16 cellular contexts compared by ENCODE assay signal in the genomic region with DNA sequence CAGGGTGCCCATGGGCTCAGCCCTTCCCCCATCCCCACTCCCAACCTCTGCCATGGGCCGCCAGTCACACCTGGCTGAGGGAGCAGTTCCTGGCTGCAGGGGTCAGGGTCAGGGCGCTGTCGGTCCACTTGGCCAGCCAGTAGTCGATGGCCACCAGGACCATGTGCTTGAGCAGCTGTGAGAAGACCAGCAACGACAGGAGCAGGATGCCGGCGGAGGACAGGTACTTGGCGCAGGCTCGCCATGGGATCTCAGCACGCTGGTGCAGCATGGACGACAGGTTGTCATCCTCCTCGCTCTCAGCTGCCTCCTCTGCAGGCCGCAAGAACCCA. TPM values are rescaled to one million over a fixed set of nuclear protein-coding genes. Genes with fewer than 3 reads are reported as not detected.
"Had no signal": no experiment of that assay in that cellular context is flagged by ENCODE, and none has a peak within 500 bp of the region (broad histone marks: within the 10 kb centered on the region; RNA-seq: fewer than 3 reads in every experiment).

No MANE protein-coding gene starts in this region.

- H3K9me3 ChIP-seq: heart right ventricle had no signal

- H3K27ac Mint-ChIP-seq: activated naive CD4-positive, alpha-beta T cell treated with anti-CD3 and anti-CD28 coated beads, Interleukin-2, amount 50 U/mL, for 72 hours; activated T-cell treated with anti-CD3 and anti-CD28 coated beads, Interleukin-2, amount 50 U/mL, for 24 hours; brain; nephron progenitor cell; stimulated activated effector memory CD8-positive, alpha-beta T cell treated with anti-CD3 and anti-CD28 coated beads, Interleukin-12 subunit alpha, Interleukin-12 subunit beta, amount 100 ng/mL, for 72 hours; type B pancreatic cell had no signal

- H3K27me3 ChIP-seq: heart right ventricle had no signal

- H3K9me3 Mint-ChIP-seq: activated naive CD4-positive, alpha-beta T cell treated with anti-CD3 and anti-CD28 coated beads, Interleukin-2, amount 50 U/mL, for 72 hours; activated T-cell treated with anti-CD3 and anti-CD28 coated beads, Interleukin-2, amount 50 U/mL, for 24 hours; nephron progenitor cell; stimulated activated effector memory CD8-positive, alpha-beta T cell treated with anti-CD3 and anti-CD28 coated beads, Interleukin-12 subunit alpha, Interleukin-12 subunit beta, amount 100 ng/mL, for 72 hours; type B pancreatic cell had no signal

- ATAC-seq: activated naive CD4-positive, alpha-beta T cell treated with anti-CD3 and anti-CD28 coated beads, Interleukin-2, amount 50 U/mL, for 72 hours; SK-N-SH treated with all-trans-retinoic acid at 6 μM for 48 hours; stimulated activated effector memory CD8-positive, alpha-beta T cell treated with anti-CD3 and anti-CD28 coated beads, Interleukin-12 subunit alpha, Interleukin-12 subunit beta, amount 100 ng/mL, for 72 hours had no signal

- H3K4me3 ChIP-seq: heart right ventricle had no signal

- DNase-seq: activated CD4-positive, CD25-positive, alpha-beta regulatory T cell; activated effector memory CD4-positive, alpha-beta T cell treated with anti-CD3 and anti-CD28 coated beads, Interleukin-2, amount 50 U/mL, for 16 hours; activated T-cell treated with anti-CD3 and anti-CD28 coated beads, Interleukin-2, amount 50 U/mL, for 24 hours; amniotic stem cell; foreskin melanocyte; heart right ventricle; left ventricle myocardium superior; mesendoderm; nephron progenitor cell; small intestine had no signal

- H3K36me3 ChIP-seq: heart right ventricle had no signal

- H3K4me3 Mint-ChIP-seq: activated T-cell treated with anti-CD3 and anti-CD28 coated beads, Interleukin-2, amount 50 U/mL, for 24 hours; brain; nephron progenitor cell; stimulated activated effector memory CD8-positive, alpha-beta T cell treated with anti-CD3 and anti-CD28 coated beads, Interleukin-12 subunit alpha, Interleukin-12 subunit beta, amount 100 ng/mL, for 72 hours; type B pancreatic cell had no signal

- H3K4me1 Mint-ChIP-seq: stimulated activated effector memory CD8-positive, alpha-beta T cell treated with anti-CD3 and anti-CD28 coated beads, Interleukin-12 subunit alpha, Interleukin-12 subunit beta, amount 100 ng/mL, for 72 hours had no signal

- H3K27me3 Mint-ChIP-seq: activated T-cell treated with anti-CD3 and anti-CD28 coated beads, Interleukin-2, amount 50 U/mL, for 24 hours; brain; type B pancreatic cell had no signal

- H3K36me3 Mint-ChIP-seq: activated naive CD4-positive, alpha-beta T cell treated with anti-CD3 and anti-CD28 coated beads, Interleukin-2, amount 50 U/mL, for 72 hours; stimulated activated effector memory CD8-positive, alpha-beta T cell treated with anti-CD3 and anti-CD28 coated beads, Interleukin-12 subunit alpha, Interleukin-12 subunit beta, amount 100 ng/mL, for 72 hours; type B pancreatic cell had no signal

RNA-seq across cellular contexts. Expression of a gene that starts 18.3 kb away (rescaled TPM):
- total RNA-seq: osteocyte had no signal
